In the genomic region with DNA sequence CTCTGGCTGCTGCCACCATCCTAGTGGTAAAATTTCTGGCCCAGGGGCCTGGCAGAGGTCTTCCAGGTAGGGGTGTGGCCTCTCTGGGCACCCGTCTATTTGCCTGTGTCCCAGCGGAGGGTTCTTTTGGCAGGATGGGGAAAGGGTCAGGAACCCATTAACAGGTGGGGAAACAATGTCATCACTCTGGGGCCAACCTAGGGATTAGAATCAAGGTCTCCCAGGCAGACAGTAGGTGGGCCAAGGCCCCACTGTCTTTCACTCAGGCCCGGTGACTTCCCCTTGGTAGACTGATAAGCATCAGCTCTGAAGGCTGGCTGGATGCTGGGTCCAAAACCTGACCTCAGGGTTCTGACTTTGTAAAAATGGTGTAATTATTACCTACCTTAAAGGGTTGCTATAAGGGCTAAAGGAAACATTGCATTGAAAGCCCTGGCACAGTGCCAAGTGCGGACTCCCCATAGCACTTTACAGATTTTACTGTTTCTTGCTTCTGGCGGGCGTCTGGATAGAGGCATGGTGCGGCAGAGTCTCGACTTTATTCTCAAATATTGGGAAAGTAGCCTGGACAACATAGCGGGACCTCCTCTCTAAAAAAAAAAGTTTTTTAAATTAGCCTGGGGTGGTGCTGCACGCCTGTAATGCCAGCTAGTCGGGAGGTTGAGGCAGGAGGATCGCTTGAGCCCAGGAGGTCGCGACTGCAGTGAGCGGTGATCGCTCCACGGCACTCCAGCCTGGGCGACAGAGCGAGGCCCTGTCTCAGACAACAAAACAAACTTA, we compare ENCODE assay signal across 1 cellular context.
TF ChIP-seq lines count a peak whose summit lies in the region.

No MANE protein-coding gene starts in this region.

TF ChIP-seq in HepG2, 621 proteins besides CTCF, POLR2A, EP300 and RAD21 (continued from another document and continues in another):
- TF ChIP-seq ZSCAN20 (CRISPR knock-in tag; IDR thresholded peaks at IDR 0.05; ENCODE audit: borderline replicate concordance) (no peak), SOX6 (IDR thresholded peaks at IDR 0.05) (no peak), SOX6 (CRISPR knock-in tag; IDR thresholded peaks at IDR 0.05) (peak; percentile 84), RFX5 (IDR thresholded peaks at IDR 0.05; ENCODE audit: low read depth, low read length) (no peak), ZNF652 (CRISPR knock-in tag; IDR thresholded peaks at IDR 0.05; ENCODE audit: borderline replicate concordance, low read depth) (no peak), KLF13 (CRISPR knock-in tag; IDR thresholded peaks at IDR 0.05) (no peak), FOXA3 (CRISPR knock-in tag; IDR thresholded peaks at IDR 0.05) (peak; percentile 20; the same call in 1 of the 2 replicates), CENPX (CRISPR knock-in tag; IDR thresholded peaks at IDR 0.05) (no peak), ETV5 (CRISPR knock-in tag; IDR thresholded peaks at IDR 0.05; ENCODE audit: borderline replicate concordance) (peak; percentile 53; the same call in 1 of the 2 replicates), KAT2B (IDR thresholded peaks at IDR 0.05; ENCODE audit: borderline replicate concordance, low read depth, low read length) (no peak), HOXA5 (CRISPR knock-in tag; IDR thresholded peaks at IDR 0.05) (peak; percentile 30; the same call in 1 of the 2 replicates), RCOR2 (CRISPR knock-in tag; IDR thresholded peaks at IDR 0.05) (peak; percentile 51; the same call in 1 of the 2 replicates), DNMT3B (CRISPR knock-in tag; conservative IDR thresholded peaks at IDR 0.05) (no peak), CBFB (CRISPR knock-in tag; IDR thresholded peaks at IDR 0.05) (no peak), PCBP2 (optimal IDR thresholded peaks at IDR 0.05; ENCODE audit: low read depth, low read length, poor library complexity, severe bottlenecking) (no peak), ZNF577 (CRISPR knock-in tag; IDR thresholded peaks at IDR 0.05; ENCODE audit: borderline replicate concordance, low read depth) (0 out of 2 replicates have a peak, but pooled peaks have one; percentile 13), ZNF563 (CRISPR knock-in tag; IDR thresholded peaks at IDR 0.05) (no peak), KLF15 (CRISPR knock-in tag; IDR thresholded peaks at IDR 0.05; ENCODE audit: borderline replicate concordance) (0 out of 2 replicates have a peak, but pooled peaks have one; percentile 38), MED8 (CRISPR knock-in tag; IDR thresholded peaks at IDR 0.05; ENCODE audit: insufficient replicate concordance) (peak; percentile 22), NFIC (IDR thresholded peaks at IDR 0.05; ENCODE audit: low read length) (peak; percentile 95), ZNF570 (CRISPR knock-in tag; IDR thresholded peaks at IDR 0.05; ENCODE audit: borderline replicate concordance) (0 out of 2 replicates have a peak, but pooled peaks have one; percentile 30), ZNF484 (CRISPR knock-in tag; IDR thresholded peaks at IDR 0.05; ENCODE audit: borderline replicate concordance, low read depth) (no peak), ZSCAN22 (CRISPR knock-in tag; IDR thresholded peaks at IDR 0.05) (no peak; the same call in 1 of the 2 replicates), ZNF446 (CRISPR knock-in tag; IDR thresholded peaks at IDR 0.05) (no peak; the same call in 1 of the 2 replicates), CAMTA2 (CRISPR knock-in tag; IDR thresholded peaks at IDR 0.05; ENCODE audit: borderline replicate concordance) (peak; percentile 72; the same call in 1 of the 2 replicates), ZBTB7A (CRISPR knock-in tag; IDR thresholded peaks at IDR 0.05) (peak; percentile 14; the same call in 1 of the 2 replicates), RXRA (CRISPR knock-in tag; IDR thresholded peaks at IDR 0.05) (peak; percentile 54; the same call in 1 of the 2 replicates), MBD4 (IDR thresholded peaks at IDR 0.05; ENCODE audit: borderline replicate concordance, low read length) (0 out of 2 replicates have a peak, but pooled peaks have one; percentile 67), RXRB (CRISPR knock-in tag; IDR thresholded peaks at IDR 0.05; ENCODE audit: borderline replicate concordance) (no peak), NCOA2 (CRISPR knock-in tag; IDR thresholded peaks at IDR 0.05) (peak; percentile 73; the same call in 1 of the 2 replicates), SOX13 (IDR thresholded peaks at IDR 0.05) (no peak), SOX13 (CRISPR knock-in tag; conservative IDR thresholded peaks at IDR 0.05 in 1 of 2, IDR thresholded peaks at IDR 0.05 in 1 of 2) (peak in 1 of 2 experiments; percentile 48; a peak in 2 of 4 replicates), ZNF883 (CRISPR knock-in tag; IDR thresholded peaks at IDR 0.05; ENCODE audit: not compliant biosample characterization) (no peak), ZNF33A (CRISPR knock-in tag; IDR thresholded peaks at IDR 0.05; ENCODE audit: borderline replicate concordance) (no peak), ZNF792 (CRISPR knock-in tag; IDR thresholded peaks at IDR 0.05) (no peak), TSC22D2 (CRISPR knock-in tag; IDR thresholded peaks at IDR 0.05; ENCODE audit: borderline replicate concordance) (peak; percentile 25; the same call in 1 of the 2 replicates), ZNF761 (CRISPR knock-in tag; conservative IDR thresholded peaks at IDR 0.05) (peak; percentile 49; the same call in 1 of the 2 replicates), ISL2 (CRISPR knock-in tag; IDR thresholded peaks at IDR 0.05) (peak; percentile 51; the same call in 1 of the 2 replicates), ZNF547 (CRISPR knock-in tag; IDR thresholded peaks at IDR 0.05) (0 out of 2 replicates have a peak, but pooled peaks have one; percentile 59), ZNF749 (CRISPR knock-in tag; IDR thresholded peaks at IDR 0.05; ENCODE audit: borderline replicate concordance) (peak; percentile 66; the same call in 1 of the 2 replicates), ETV6 (CRISPR knock-in tag; conservative IDR thresholded peaks at IDR 0.05) (0 out of 2 replicates have a peak, but pooled peaks have one; percentile 36), ZNF605 (CRISPR knock-in tag; IDR thresholded peaks at IDR 0.05) (peak; percentile 47; the same call in 1 of the 2 replicates)
- TF ChIP-seq, protein P1, sequence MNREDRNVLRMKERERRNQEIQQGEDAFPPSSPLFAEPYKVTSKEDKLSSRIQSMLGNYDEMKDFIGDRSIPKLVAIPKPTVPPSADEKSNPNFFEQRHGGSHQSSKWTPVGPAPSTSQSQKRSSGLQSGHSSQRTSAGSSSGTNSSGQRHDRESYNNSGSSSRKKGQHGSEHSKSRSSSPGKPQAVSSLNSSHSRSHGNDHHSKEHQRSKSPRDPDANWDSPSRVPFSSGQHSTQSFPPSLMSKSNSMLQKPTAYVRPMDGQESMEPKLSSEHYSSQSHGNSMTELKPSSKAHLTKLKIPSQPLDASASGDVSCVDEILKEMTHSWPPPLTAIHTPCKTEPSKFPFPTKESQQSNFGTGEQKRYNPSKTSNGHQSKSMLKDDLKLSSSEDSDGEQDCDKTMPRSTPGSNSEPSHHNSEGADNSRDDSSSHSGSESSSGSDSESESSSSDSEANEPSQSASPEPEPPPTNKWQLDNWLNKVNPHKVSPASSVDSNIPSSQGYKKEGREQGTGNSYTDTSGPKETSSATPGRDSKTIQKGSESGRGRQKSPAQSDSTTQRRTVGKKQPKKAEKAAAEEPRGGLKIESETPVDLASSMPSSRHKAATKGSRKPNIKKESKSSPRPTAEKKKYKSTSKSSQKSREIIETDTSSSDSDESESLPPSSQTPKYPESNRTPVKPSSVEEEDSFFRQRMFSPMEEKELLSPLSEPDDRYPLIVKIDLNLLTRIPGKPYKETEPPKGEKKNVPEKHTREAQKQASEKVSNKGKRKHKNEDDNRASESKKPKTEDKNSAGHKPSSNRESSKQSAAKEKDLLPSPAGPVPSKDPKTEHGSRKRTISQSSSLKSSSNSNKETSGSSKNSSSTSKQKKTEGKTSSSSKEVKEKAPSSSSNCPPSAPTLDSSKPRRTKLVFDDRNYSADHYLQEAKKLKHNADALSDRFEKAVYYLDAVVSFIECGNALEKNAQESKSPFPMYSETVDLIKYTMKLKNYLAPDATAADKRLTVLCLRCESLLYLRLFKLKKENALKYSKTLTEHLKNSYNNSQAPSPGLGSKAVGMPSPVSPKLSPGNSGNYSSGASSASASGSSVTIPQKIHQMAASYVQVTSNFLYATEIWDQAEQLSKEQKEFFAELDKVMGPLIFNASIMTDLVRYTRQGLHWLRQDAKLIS (CRISPR knock-in tag; IDR thresholded peaks at IDR 0.05): no peak
- TF ChIP-seq, protein P2, sequence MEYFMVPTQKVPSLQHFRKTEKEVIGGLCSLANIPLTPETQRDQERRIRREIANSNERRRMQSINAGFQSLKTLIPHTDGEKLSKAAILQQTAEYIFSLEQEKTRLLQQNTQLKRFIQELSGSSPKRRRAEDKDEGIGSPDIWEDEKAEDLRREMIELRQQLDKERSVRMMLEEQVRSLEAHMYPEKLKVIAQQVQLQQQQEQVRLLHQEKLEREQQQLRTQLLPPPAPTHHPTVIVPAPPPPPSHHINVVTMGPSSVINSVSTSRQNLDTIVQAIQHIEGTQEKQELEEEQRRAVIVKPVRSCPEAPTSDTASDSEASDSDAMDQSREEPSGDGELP (IDR thresholded peaks at IDR 0.05; ENCODE audit: borderline replicate concordance, low read depth): peak; percentile 20; the same call in 1 of the 2 replicates
- TF ChIP-seq, protein P3, sequence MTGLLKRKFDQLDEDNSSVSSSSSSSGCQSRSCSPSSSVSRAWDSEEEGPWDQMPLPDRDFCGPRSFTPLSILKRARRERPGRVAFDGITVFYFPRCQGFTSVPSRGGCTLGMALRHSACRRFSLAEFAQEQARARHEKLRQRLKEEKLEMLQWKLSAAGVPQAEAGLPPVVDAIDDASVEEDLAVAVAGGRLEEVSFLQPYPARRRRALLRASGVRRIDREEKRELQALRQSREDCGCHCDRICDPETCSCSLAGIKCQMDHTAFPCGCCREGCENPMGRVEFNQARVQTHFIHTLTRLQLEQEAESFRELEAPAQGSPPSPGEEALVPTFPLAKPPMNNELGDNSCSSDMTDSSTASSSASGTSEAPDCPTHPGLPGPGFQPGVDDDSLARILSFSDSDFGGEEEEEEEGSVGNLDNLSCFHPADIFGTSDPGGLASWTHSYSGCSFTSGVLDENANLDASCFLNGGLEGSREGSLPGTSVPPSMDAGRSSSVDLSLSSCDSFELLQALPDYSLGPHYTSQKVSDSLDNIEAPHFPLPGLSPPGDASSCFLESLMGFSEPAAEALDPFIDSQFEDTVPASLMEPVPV (CRISPR knock-in tag; IDR thresholded peaks at IDR 0.05): 0 out of 2 replicates have a peak, but pooled peaks have one; percentile 59
- TF ChIP-seq, protein P4, sequence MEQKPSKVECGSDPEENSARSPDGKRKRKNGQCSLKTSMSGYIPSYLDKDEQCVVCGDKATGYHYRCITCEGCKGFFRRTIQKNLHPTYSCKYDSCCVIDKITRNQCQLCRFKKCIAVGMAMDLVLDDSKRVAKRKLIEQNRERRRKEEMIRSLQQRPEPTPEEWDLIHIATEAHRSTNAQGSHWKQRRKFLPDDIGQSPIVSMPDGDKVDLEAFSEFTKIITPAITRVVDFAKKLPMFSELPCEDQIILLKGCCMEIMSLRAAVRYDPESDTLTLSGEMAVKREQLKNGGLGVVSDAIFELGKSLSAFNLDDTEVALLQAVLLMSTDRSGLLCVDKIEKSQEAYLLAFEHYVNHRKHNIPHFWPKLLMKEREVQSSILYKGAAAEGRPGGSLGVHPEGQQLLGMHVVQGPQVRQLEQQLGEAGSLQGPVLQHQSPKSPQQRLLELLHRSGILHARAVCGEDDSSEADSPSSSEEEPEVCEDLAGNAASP (CRISPR knock-in tag; IDR thresholded peaks at IDR 0.05; ENCODE audit: borderline replicate concordance): peak; percentile 21; the same call in 1 of the 2 replicates
- TF ChIP-seq, protein P5, sequence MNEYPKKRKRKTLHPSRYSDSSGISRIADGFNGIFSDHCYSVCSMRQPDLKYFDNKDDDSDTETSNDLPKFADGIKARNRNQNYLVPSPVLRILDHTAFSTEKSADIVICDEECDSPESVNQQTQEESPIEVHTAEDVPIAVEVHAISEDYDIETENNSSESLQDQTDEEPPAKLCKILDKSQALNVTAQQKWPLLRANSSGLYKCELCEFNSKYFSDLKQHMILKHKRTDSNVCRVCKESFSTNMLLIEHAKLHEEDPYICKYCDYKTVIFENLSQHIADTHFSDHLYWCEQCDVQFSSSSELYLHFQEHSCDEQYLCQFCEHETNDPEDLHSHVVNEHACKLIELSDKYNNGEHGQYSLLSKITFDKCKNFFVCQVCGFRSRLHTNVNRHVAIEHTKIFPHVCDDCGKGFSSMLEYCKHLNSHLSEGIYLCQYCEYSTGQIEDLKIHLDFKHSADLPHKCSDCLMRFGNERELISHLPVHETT (CRISPR knock-in tag; conservative IDR thresholded peaks at IDR 0.05): no peak; the same call in 1 of the 2 replicates
- TF ChIP-seq, protein P6, sequence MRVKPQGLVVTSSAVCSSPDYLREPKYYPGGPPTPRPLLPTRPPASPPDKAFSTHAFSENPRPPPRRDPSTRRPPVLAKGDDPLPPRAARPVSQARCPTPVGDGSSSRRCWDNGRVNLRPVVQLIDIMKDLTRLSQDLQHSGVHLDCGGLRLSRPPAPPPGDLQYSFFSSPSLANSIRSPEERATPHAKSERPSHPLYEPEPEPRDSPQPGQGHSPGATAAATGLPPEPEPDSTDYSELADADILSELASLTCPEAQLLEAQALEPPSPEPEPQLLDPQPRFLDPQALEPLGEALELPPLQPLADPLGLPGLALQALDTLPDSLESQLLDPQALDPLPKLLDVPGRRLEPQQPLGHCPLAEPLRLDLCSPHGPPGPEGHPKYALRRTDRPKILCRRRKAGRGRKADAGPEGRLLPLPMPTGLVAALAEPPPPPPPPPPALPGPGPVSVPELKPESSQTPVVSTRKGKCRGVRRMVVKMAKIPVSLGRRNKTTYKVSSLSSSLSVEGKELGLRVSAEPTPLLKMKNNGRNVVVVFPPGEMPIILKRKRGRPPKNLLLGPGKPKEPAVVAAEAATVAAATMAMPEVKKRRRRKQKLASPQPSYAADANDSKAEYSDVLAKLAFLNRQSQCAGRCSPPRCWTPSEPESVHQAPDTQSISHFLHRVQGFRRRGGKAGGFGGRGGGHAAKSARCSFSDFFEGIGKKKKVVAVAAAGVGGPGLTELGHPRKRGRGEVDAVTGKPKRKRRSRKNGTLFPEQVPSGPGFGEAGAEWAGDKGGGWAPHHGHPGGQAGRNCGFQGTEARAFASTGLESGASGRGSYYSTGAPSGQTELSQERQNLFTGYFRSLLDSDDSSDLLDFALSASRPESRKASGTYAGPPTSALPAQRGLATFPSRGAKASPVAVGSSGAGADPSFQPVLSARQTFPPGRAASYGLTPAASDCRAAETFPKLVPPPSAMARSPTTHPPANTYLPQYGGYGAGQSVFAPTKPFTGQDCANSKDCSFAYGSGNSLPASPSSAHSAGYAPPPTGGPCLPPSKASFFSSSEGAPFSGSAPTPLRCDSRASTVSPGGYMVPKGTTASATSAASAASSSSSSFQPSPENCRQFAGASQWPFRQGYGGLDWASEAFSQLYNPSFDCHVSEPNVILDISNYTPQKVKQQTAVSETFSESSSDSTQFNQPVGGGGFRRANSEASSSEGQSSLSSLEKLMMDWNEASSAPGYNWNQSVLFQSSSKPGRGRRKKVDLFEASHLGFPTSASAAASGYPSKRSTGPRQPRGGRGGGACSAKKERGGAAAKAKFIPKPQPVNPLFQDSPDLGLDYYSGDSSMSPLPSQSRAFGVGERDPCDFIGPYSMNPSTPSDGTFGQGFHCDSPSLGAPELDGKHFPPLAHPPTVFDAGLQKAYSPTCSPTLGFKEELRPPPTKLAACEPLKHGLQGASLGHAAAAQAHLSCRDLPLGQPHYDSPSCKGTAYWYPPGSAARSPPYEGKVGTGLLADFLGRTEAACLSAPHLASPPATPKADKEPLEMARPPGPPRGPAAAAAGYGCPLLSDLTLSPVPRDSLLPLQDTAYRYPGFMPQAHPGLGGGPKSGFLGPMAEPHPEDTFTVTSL (CRISPR knock-in tag; IDR thresholded peaks at IDR 0.05; ENCODE audit: borderline replicate concordance): peak; percentile 14; the same call in 1 of the 2 replicates
- TF ChIP-seq, protein P7, sequence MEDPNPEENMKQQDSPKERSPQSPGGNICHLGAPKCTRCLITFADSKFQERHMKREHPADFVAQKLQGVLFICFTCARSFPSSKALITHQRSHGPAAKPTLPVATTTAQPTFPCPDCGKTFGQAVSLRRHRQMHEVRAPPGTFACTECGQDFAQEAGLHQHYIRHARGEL (CRISPR knock-in tag; IDR thresholded peaks at IDR 0.05): no peak
